ENCODE assay signal across 6 cellular contexts in the genomic region with DNA sequence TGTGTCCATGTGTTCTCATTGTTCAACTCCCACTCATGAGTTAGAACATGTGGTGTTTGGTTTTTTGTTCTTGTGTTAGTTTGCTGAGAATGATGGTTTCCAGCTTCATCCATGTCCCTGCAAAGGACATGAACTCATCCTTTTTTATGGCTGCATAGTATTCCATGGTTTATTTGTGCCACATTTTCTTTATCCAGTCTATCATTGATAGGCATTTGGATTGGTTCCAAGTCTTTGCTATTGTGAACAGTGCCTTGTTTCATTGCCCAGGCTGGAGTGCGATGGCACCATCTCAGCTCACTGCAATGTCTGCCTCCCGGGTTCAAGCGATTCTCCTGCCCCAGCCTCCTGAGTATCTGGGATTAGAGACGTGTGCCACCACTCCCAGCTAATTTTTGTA.
DNase-seq lines count a peak whose midpoint lies in the region; ATAC-seq, FAIRE-seq and TF ChIP-seq lines count a peak whose summit lies in the region.
"Not testable (repeated sequence)": the region's sequence is repeated elsewhere in the genome, so short reads cannot be mapped to it uniquely, and the experiment has no call there.

No MANE protein-coding gene starts in this region.

- H3K27me3 ChIP-seq in K562 (ENCODE audit: control insufficient read depth in 2 of 2, insufficient read depth in 2 of 2, low read length in 2 of 2); right atrium auricular region: not testable (repeated sequence)

- H3K9me3 ChIP-seq in HEK293 (ENCODE audit: control insufficient read depth, insufficient read depth, low read depth, low read length); K562 (replicated peaks; ENCODE audit: control insufficient read depth, insufficient read depth, low read depth, low read length); right atrium auricular region: not testable (repeated sequence)

- not testable (repeated sequence) for ATAC-seq in K562

- peaks cover 27% of the 10 kb centered on the region for H3K4me1 ChIP-seq in HEK293 (ENCODE audit: control insufficient read depth, insufficient read depth, low read length)
- peaks cover 33 to 38% of the 10 kb centered on the region in 2 experiments for H3K4me1 ChIP-seq in K562 (replicated peaks in 1 of 2; ENCODE audit: control insufficient read depth in 2 of 2, insufficient read depth in 2 of 2, low read length in 2 of 2)
- peaks cover 0 to 28% of the 10 kb centered on the region in 2 donors for H3K4me1 ChIP-seq in right atrium auricular region

- H3K27me3 Mint-ChIP-seq in nephron (ENCODE audit: low read depth), result peaks cover 12% of the 10 kb centered on the region

- not testable (repeated sequence) for TF ChIP-seq RAD21 in K562 (CRISPR knock-in tag; conservative IDR thresholded peaks at IDR 0.05 in 1 of 2, IDR thresholded peaks at IDR 0.05 in 1 of 2)

- FAIRE-seq in K562 (lab: Jason Lieb, UNC), result not testable (repeated sequence)

- TF ChIP-seq POLR2A in K562 (conservative IDR thresholded peaks at IDR 0.05), result not testable (repeated sequence)

- not testable (repeated sequence) for H3K4me3 ChIP-seq in HEK293 (ENCODE audit: low read depth, low read length); K562; right atrium auricular region

- not testable (repeated sequence) for TF ChIP-seq CTCF in HEK293 (tag by site-specific recombination; IDR thresholded peaks at IDR 0.05); K562 (IDR thresholded peaks at IDR 0.05 in 2 of 3, conservative IDR thresholded peaks at IDR 0.05 in 1 of 3; ENCODE audit: insufficient read depth in 2 of 3, low read depth in 1 of 3, low read length in 3 of 3); right atrium auricular region (IDR thresholded peaks at IDR 0.05); nephron (IDR thresholded peaks at IDR 0.05; ENCODE audit: unreplicated experiment in 3 of 3)

- H3K36me3 Mint-ChIP-seq in nephron (ENCODE audit: low read depth), result not testable (repeated sequence)

- not testable (repeated sequence) for H2AFZ ChIP-seq in K562 (ENCODE audit: low read depth, low read length)

- not testable (repeated sequence) for H3K4me2 ChIP-seq in K562 (ENCODE audit: insufficient read depth, low read length)

- POLR2A ChIA-PET in HEK293 (lab: Yijun Ruan, JAX), result interaction anchor here (3.4 kb wide), 1 partner anchor 14 kb away, joined by 17 read pairs; no protein-coding TSS in a partner anchor
- POLR2A ChIA-PET in K562 (lab: Yijun Ruan, JAX), result interaction anchor here (1.1 kb wide), 1 partner anchor 19 kb away, joined by 4 read pairs; no protein-coding TSS in a partner anchor

- H3K79me2 ChIP-seq in K562 (ENCODE audit: control insufficient read depth, insufficient read depth, low read length), result not testable (repeated sequence)

- not testable (repeated sequence) for H3K9me3 Mint-ChIP-seq in nephron

- H3K4me3 Mint-ChIP-seq in nephron, result not testable (repeated sequence)

- not testable (repeated sequence) for BruUV-seq in K562 (replicated peaks; lab: Mats Ljungman, UMichigan)

- CTCF ChIA-PET in HEK293 (lab: Yijun Ruan, JAX), result interaction anchor here (0.9 to 1.0 kb wide), 2 partner anchors 15 to 1445 kb away, joined by 4 to 5 read pairs; no protein-coding TSS in a partner anchor
- CTCF ChIA-PET in K562 (lab: Yijun Ruan, JAX; ENCODE audit: low intra/inter-chr PET ratio), result not testable (repeated sequence)

- not testable (repeated sequence) for DNase-seq in K562 (ENCODE audit: extremely low read depth in 1 of 4, low spot score in 3 of 4)
- peak; percentile 4 for DNase-seq in right atrium auricular region (ENCODE audit: low spot score)
- DNase-seq in islet precursor cell, result peak; percentile 12
- DNase-seq in mesenteric fat pad (ENCODE audit: low spot score), result peak; percentile 49

- not testable (repeated sequence) for H3K36me3 ChIP-seq in HEK293 (ENCODE audit: control insufficient read depth in 2 of 2, insufficient read depth in 1 of 2, low read length in 2 of 2); K562 (ENCODE audit: control insufficient read depth, insufficient read depth, low read length); right atrium auricular region

- TF ChIP-seq EP300 in K562 (IDR thresholded peaks at IDR 0.05; ENCODE audit: low read length), result not testable (repeated sequence)

- peaks cover 73% of the 10 kb centered on the region for H3K4me1 Mint-ChIP-seq in nephron

- in situ Hi-C loops in K562 (cut with MboI), result not testable (repeated sequence)

- not testable (repeated sequence) for H4K20me1 ChIP-seq in K562 (replicated peaks; ENCODE audit: control insufficient read depth, insufficient read depth, low read length)

- not testable (repeated sequence) for H3K9ac ChIP-seq in K562 (ENCODE audit: insufficient read depth in 1 of 2, low read depth in 2 of 2, low read length in 2 of 2)

- H3K27ac Mint-ChIP-seq in nephron, result peak overlapping the region in 2 of 3 experiments; percentile 71 to 92

- not testable (repeated sequence) for H3K9me1 ChIP-seq in K562 (ENCODE audit: control insufficient read depth, insufficient read depth, low read length)

- WGBS in K562 (ENCODE audit: insufficient coverage, low coverage, missing lambda C conversion rate), result 86% methylated on average over 4 of the region's 4 CpGs

- intact Hi-C loops in K562 (cut with micrococcal nuclease), result not testable (repeated sequence)

- not testable (repeated sequence) for H3K27ac ChIP-seq in HEK293 (ENCODE audit: extremely low read depth, low read depth, low read length); K562 (ENCODE audit: extremely low read depth, low read depth, low read length); right atrium auricular region

TF ChIP-seq in HEK293, 187 proteins besides CTCF, POLR2A, EP300 and RAD21:
- TF ChIP-seq ZNF146 (tag by site-specific recombination; IDR thresholded peaks at IDR 0.05), result peak; percentile 100
- TF ChIP-seq ZNF121 (tag by site-specific recombination; IDR thresholded peaks at IDR 0.05), result 0 out of 2 replicates have a peak, but pooled peaks have one; percentile 35

TF ChIP-seq in K562, 482 proteins besides CTCF, POLR2A, EP300 and RAD21:
- 0 out of 4 replicates have a peak, but pooled peaks of 1 of the 2 experiments have one; percentile 44 for TF ChIP-seq ARNT (IDR thresholded peaks at IDR 0.05)
- 0 out of 2 replicates have a peak, but pooled peaks have one; percentile 78 for TF ChIP-seq BCOR (IDR thresholded peaks at IDR 0.05)
- TF ChIP-seq ZNF146 (CRISPR knock-in tag; IDR thresholded peaks at IDR 0.05; ENCODE audit: unreplicated experiment), result peak; percentile 88
- TF ChIP-seq NFIC (IDR thresholded peaks at IDR 0.05), result 0 out of 2 replicates have a peak, but pooled peaks have one; percentile 22
